Comparison of ENCODE assay signal across 8 cellular contexts in the genomic region with DNA sequence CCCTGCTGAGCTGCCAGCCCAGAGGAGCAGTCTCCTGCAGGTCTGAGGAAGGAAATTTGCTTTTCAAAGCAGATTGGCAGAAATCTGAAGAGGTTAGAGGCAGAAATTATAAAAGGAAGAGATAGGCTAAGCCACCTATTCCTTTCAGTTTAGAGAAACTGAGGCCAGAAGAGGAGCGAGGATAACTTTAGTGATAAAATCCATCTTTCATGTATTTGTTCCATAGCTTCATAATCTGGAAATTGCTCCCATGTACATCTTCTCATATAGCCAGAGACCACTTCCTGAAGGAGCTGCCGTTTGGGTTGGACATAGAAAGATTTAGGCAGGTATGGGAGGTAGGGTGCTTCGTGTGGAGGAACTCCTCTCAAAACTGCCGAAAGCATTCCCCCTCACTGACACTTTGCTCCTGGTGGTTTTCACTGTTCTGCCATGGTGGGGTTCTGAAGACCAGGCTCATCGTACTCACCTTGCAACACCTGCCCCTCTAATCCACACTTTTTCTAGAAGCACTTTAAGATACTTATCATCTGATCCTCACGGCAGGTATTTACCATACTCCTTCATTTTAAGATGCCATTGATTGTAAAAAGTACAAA. TPM values are rescaled to one million over a fixed set of nuclear protein-coding genes. Genes with fewer than 3 reads are reported as not detected.
DNase-seq lines count a peak whose midpoint lies in the region; TF ChIP-seq lines count a peak whose summit lies in the region.

No MANE protein-coding gene starts in this region.

- H3K4me2 ChIP-seq in H9 (ENCODE audit: insufficient read depth, insufficient read length, low read length), result peak overlapping the region; percentile 47
- peak overlapping the region; percentile 76 for H3K4me2 ChIP-seq in skeletal muscle satellite cell (ENCODE audit: low read length)

- H3K27ac ChIP-seq in H9 (ENCODE audit: insufficient read length, low read depth, low read length), result no peak overlapping the region
- H3K27ac ChIP-seq in SJSA1, result no peak overlapping the region

- no peak overlapping the region for H3K14ac ChIP-seq in H9 (ENCODE audit: insufficient read depth, low read length)

- no peaks in the 10 kb centered on the region for H3K27me3 ChIP-seq in H9 (ENCODE audit: insufficient read depth, low read length)
- H3K27me3 ChIP-seq in SJSA1 (replicated peaks), result no peaks in the 10 kb centered on the region
- H3K27me3 ChIP-seq in skeletal muscle satellite cell (ENCODE audit: control insufficient read depth, insufficient read depth, low read length), result no peaks in the 10 kb centered on the region

- no peaks in the 10 kb centered on the region for H3K79me1 ChIP-seq in H9 (ENCODE audit: insufficient read depth, low read depth, low read length, poor library complexity, severe bottlenecking)

- H3K56ac ChIP-seq in H9 (ENCODE audit: insufficient read length, low read depth, low read length), result no peak overlapping the region

- H3K4me3 Mint-ChIP-seq in H9, result peak overlapping the region; percentile 33 to 60

- H2BK20ac ChIP-seq in H9 (ENCODE audit: low read depth, low read length, poor library complexity, severe bottlenecking), result no peak overlapping the region

- no peaks in the 10 kb centered on the region; a peak in 1 of 7 replicates for H3K36me3 Mint-ChIP-seq in H9 (ENCODE audit: insufficient read depth in 1 of 3, low read depth in 3 of 3)

- H3K36me3 ChIP-seq in SJSA1 (peaks cover 8% of the 10 kb centered on the region), skeletal muscle satellite cell (ENCODE audit: insufficient read depth, low read length) (no peaks in the 10 kb centered on the region)

- H3K9ac ChIP-seq in H9 (ENCODE audit: extremely low read depth, insufficient read length, low read length), result no peak overlapping the region
- peak overlapping the region; percentile 55 for H3K9ac ChIP-seq in skeletal muscle satellite cell (ENCODE audit: low read depth, low read length)

- H4K8ac ChIP-seq in H9 (replicated peaks; ENCODE audit: insufficient read length, low read depth, low read length), result no peak overlapping the region

- WGBS in H9 (ENCODE audit: extremely low coverage, insufficient read length, low lambda C conversion rate), result no CpG with 5 or more reads among the region's 6 CpGs

- H4K5ac ChIP-seq in H9 (ENCODE audit: insufficient read length, low read depth, low read length), result no peak overlapping the region

- H3K79me2 ChIP-seq in H9 (ENCODE audit: insufficient read depth, low read length), result peaks cover 11% of the 10 kb centered on the region

- no peak overlapping the region for H2BK15ac ChIP-seq in H9 (ENCODE audit: low read depth, low read length)

- H2BK12ac ChIP-seq in H9 (ENCODE audit: insufficient read length, low read depth, low read length), result no peak overlapping the region

- H3K27me3 Mint-ChIP-seq in H9 (ENCODE audit: low read depth), result no peaks in the 10 kb centered on the region

- H3T11ph ChIP-seq in H9 (ENCODE audit: low read length), result no peak overlapping the region

- H2BK5ac ChIP-seq in H9 (ENCODE audit: insufficient read length, low read length), result no peak overlapping the region

- H3K4ac ChIP-seq in H9 (ENCODE audit: low read depth, low read length), result no peak overlapping the region

- H3K4me1 ChIP-seq in H9 (ENCODE audit: insufficient read depth, low read length) (peaks cover 4% of the 10 kb centered on the region; the same call in 1 of the 2 replicates), SJSA1 (replicated peaks) (peaks cover 13% of the 10 kb centered on the region), skeletal muscle satellite cell (ENCODE audit: control insufficient read depth, insufficient read depth, low read length) (peaks cover 16% of the 10 kb centered on the region)

- DNase-seq in H9, result no peak
- DNase-seq in SJSA1 (ENCODE audit: low read depth in 1 of 2, low spot score in 2 of 2), result no peak
- no peak for DNase-seq in fibroblast of mammary gland (ENCODE audit: low read depth)
- no peak for DNase-seq in RPMI8226
- no peak for DNase-seq in NCI-H1048 (lab: John Stamatoyannopoulos, UW)
- DNase-seq in NCI-H526 treated with DMSO at 0.1 percent for 48 hours (lab: John Stamatoyannopoulos, UW), result no peak
- no peak for DNase-seq in kidney glomerular epithelial cell (lab: John Stamatoyannopoulos, UW)

- peak overlapping the region; percentile 90 for H2AFZ ChIP-seq in H9 (ENCODE audit: low read length)

- no peak overlapping the region for H2BK120ac ChIP-seq in H9 (ENCODE audit: low read depth, low read length, poor library complexity, severe bottlenecking)

- no peak overlapping the region for H3K18ac ChIP-seq in H9 (ENCODE audit: insufficient read length, low read depth, low read length)

- H2AK5ac ChIP-seq in H9 (ENCODE audit: insufficient read length, low read length), result no peak overlapping the region

- H4K91ac ChIP-seq in H9 (ENCODE audit: insufficient read length, low read depth, low read length), result no peak overlapping the region

- peak overlapping the region in 1 of 3 experiments; percentile 72; a peak in 1 of 7 replicates for H3K27ac Mint-ChIP-seq in H9

- 0 out of 2 replicates have a peak overlapping the region, but pooled peaks have one; percentile 1 for H3K4me3 ChIP-seq in SJSA1
- peak overlapping the region; percentile 38 for H3K4me3 ChIP-seq in fibroblast of mammary gland (ENCODE audit: control insufficient read depth, low read depth, low read length)
- H3K4me3 ChIP-seq in skeletal muscle satellite cell (ENCODE audit: low read length), result peak overlapping the region; percentile 58

- H3K9me3 ChIP-seq in H9 (ENCODE audit: control insufficient read depth, low read depth, low read length) (no peaks in the 10 kb centered on the region), SJSA1 (replicated peaks) (no peaks in the 10 kb centered on the region), skeletal muscle satellite cell (replicated peaks; ENCODE audit: low read length) (no peaks in the 10 kb centered on the region)

- H3K9me3 Mint-ChIP-seq in H9, result no peaks in the 10 kb centered on the region

- TF ChIP-seq CTCF in H9 (conservative IDR thresholded peaks at IDR 0.05) (no peak), fibroblast of mammary gland (conservative IDR thresholded peaks at IDR 0.05; ENCODE audit: control insufficient read depth, insufficient read depth, low read depth, low read length) (no peak)

- H3K23ac ChIP-seq in H9 (ENCODE audit: insufficient read length, low read depth, low read length), result no peak overlapping the region

- peaks cover 32 to 48% of the 10 kb centered on the region in 2 experiments for H3K4me1 Mint-ChIP-seq in H9

- peaks cover 8% of the 10 kb centered on the region for H3K23me2 ChIP-seq in H9 (ENCODE audit: insufficient read length, low read depth, low read length, poor library complexity, severe bottlenecking)

- H4K20me1 ChIP-seq in H9 (ENCODE audit: control insufficient read depth, insufficient read depth, insufficient read length), result no peaks in the 10 kb centered on the region

RNA-seq across cellular contexts. Expression of a gene that starts 0.7 kb away (rescaled TPM):
- 30.8 and 31.2 TPM in 2 replicates for total RNA-seq in H9 (2021)
- total RNA-seq in SJSA1 (2014; rRNA removed; shearing (Covaris generic)), result 39.6 and 45.1 TPM in 2 replicates
- 47.4 and 59.6 TPM in 2 replicates for total RNA-seq in skeletal muscle satellite cell (2012; rRNA removed)

Comparison
In these comparisons a context has a peak if more than half of its experiments do, and no peak if none do; other contexts are left out.
1. H3K4me3 ChIP-seq: peak in every context shown above with its lines; median percentile 58 in skeletal muscle satellite cell; 38 in fibroblast of mammary gland; 1 in SJSA1.